ENCODE assay signal across 1 cellular context in the genomic region with DNA sequence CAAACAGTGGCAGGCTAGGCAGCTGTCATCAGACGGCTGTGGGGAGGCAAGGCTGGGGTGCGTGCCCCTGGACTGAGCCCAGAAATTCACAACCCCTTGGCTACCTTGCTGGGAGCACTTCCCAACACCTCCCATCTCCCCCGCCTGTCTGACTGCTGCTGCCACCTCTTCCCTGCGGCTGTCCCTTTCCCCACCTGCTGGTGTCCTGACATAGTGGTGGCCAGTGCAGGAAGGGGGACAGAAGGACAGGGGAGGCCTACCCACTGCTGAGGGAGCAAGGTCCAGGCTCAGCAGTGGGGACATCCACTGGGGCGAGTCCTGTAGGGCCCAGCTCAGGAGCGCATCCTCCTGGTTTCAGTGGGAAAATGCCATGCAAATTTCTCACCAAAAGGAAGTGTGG.
TF ChIP-seq lines count a peak whose summit lies in the region.

No MANE protein-coding gene starts in this region.

TF ChIP-seq in GM23338, 12 proteins besides CTCF, POLR2A, EP300 and RAD21:
- TF ChIP-seq JUNB (IDR thresholded peaks at IDR 0.05; ENCODE audit: unreplicated experiment), result no peak
- TF ChIP-seq, protein P1, sequence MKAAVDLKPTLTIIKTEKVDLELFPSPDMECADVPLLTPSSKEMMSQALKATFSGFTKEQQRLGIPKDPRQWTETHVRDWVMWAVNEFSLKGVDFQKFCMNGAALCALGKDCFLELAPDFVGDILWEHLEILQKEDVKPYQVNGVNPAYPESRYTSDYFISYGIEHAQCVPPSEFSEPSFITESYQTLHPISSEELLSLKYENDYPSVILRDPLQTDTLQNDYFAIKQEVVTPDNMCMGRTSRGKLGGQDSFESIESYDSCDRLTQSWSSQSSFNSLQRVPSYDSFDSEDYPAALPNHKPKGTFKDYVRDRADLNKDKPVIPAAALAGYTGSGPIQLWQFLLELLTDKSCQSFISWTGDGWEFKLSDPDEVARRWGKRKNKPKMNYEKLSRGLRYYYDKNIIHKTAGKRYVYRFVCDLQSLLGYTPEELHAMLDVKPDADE (IDR thresholded peaks at IDR 0.05), result no peak
- TF ChIP-seq POLR2AphosphoS5 (IDR thresholded peaks at IDR 0.05; ENCODE audit: low read depth), result no peak
- TF ChIP-seq, protein P2, sequence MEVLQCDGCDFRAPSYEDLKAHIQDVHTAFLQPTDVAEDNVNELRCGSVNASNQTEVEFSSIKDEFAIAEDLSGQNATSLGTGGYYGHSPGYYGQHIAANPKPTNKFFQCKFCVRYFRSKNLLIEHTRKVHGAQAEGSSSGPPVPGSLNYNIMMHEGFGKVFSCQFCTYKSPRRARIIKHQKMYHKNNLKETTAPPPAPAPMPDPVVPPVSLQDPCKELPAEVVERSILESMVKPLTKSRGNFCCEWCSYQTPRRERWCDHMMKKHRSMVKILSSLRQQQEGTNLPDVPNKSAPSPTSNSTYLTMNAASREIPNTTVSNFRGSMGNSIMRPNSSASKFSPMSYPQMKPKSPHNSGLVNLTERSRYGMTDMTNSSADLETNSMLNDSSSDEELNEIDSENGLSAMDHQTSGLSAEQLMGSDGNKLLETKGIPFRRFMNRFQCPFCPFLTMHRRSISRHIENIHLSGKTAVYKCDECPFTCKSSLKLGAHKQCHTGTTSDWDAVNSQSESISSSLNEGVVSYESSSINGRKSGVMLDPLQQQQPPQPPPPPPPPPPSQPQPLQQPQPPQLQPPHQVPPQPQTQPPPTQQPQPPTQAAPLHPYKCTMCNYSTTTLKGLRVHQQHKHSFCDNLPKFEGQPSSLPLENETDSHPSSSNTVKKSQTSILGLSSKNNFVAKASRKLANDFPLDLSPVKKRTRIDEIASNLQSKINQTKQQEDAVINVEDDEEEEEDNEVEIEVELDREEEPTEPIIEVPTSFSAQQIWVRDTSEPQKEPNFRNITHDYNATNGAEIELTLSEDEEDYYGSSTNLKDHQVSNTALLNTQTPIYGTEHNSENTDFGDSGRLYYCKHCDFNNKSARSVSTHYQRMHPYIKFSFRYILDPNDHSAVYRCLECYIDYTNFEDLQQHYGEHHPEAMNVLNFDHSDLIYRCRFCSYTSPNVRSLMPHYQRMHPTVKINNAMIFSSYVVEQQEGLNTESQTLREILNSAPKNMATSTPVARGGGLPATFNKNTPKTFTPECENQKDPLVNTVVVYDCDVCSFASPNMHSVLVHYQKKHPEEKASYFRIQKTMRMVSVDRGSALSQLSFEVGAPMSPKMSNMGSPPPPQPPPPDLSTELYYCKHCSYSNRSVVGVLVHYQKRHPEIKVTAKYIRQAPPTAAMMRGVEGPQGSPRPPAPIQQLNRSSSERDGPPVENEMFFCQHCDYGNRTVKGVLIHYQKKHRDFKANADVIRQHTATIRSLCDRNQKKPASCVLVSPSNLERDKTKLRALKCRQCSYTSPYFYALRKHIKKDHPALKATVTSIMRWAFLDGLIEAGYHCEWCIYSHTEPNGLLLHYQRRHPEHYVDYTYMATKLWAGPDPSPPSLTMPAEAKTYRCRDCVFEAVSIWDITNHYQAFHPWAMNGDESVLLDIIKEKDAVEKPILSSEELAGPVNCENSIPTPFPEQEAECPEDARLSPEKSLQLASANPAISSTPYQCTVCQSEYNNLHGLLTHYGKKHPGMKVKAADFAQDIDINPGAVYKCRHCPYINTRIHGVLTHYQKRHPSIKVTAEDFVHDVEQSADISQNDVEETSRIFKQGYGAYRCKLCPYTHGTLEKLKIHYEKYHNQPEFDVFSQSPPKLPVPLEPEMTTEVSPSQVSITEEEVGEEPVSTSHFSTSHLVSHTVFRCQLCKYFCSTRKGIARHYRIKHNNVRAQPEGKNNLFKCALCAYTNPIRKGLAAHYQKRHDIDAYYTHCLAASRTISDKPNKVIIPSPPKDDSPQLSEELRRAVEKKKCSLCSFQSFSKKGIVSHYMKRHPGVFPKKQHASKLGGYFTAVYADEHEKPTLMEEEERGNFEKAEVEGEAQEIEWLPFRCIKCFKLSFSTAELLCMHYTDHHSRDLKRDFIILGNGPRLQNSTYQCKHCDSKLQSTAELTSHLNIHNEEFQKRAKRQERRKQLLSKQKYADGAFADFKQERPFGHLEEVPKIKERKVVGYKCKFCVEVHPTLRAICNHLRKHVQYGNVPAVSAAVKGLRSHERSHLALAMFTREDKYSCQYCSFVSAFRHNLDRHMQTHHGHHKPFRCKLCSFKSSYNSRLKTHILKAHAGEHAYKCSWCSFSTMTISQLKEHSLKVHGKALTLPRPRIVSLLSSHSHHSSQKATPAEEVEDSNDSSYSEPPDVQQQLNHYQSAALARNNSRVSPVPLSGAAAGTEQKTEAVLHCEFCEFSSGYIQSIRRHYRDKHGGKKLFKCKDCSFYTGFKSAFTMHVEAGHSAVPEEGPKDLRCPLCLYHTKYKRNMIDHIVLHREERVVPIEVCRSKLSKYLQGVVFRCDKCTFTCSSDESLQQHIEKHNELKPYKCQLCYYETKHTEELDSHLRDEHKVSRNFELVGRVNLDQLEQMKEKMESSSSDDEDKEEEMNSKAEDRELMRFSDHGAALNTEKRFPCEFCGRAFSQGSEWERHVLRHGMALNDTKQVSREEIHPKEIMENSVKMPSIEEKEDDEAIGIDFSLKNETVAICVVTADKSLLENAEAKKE (CRISPR knock-in tag; IDR thresholded peaks at IDR 0.05), result no peak
